In genomic region chr5:83494666-83495065, GRCh38 we compare ENCODE assay signal across 17 cellular contexts.
"Had no signal": no experiment of that assay in that cellular context is flagged by ENCODE, and none has a peak within 500 bp of the region (broad histone marks: within the 10 kb centered on the region; RNA-seq: fewer than 3 reads in every experiment).

No MANE protein-coding gene starts in this region.

- H3K9me3 Mint-ChIP-seq: activated CD4-positive, alpha-beta memory T cell treated with anti-CD3 and anti-CD28 coated beads, Interleukin-2, amount 10 ng/mL, durations not matched to agents 7 days and 5 days; activated T-cell treated with anti-CD3 and anti-CD28 coated beads, Interleukin-2, amount 50 U/mL, for 72 hours; naive thymus-derived CD4-positive, alpha-beta T cell; stimulated activated effector memory CD8-positive, alpha-beta T cell treated with anti-CD3 and anti-CD28 coated beads, Interleukin-12 subunit alpha, Interleukin-12 subunit beta, amount 100 ng/mL, for 72 hours had no signal

- H3K4me3 ChIP-seq: coronary artery, gastrocnemius medialis, tibial artery, vagina had no signal

- H3K36me3 ChIP-seq: gastrocnemius medialis, neutrophil, vagina had no signal

- ATAC-seq: activated T-cell treated with anti-CD3 and anti-CD28 coated beads, Interleukin-2, amount 50 U/mL, for 72 hours; gastrocnemius medialis; naive thymus-derived CD4-positive, alpha-beta T cell; right cardiac atrium; stimulated activated effector memory CD8-positive, alpha-beta T cell treated with anti-CD3 and anti-CD28 coated beads, Interleukin-12 subunit alpha, Interleukin-12 subunit beta, amount 100 ng/mL, for 72 hours had no signal

- H3K4me1 ChIP-seq: gastrocnemius medialis, tibial artery, vagina had no signal

- H3K4me1 Mint-ChIP-seq: activated CD4-positive, alpha-beta memory T cell treated with anti-CD3 and anti-CD28 coated beads, Interleukin-2, amount 10 ng/mL, durations not matched to agents 7 days and 5 days; stimulated activated effector memory CD8-positive, alpha-beta T cell treated with anti-CD3 and anti-CD28 coated beads, Interleukin-12 subunit alpha, Interleukin-12 subunit beta, amount 100 ng/mL, for 72 hours had no signal

- H3K27me3 ChIP-seq: gastrocnemius medialis, neutrophil, tibial artery, vagina had no signal

- H3K36me3 Mint-ChIP-seq: naive thymus-derived CD4-positive, alpha-beta T cell; stimulated activated effector memory CD8-positive, alpha-beta T cell treated with anti-CD3 and anti-CD28 coated beads, Interleukin-12 subunit alpha, Interleukin-12 subunit beta, amount 100 ng/mL, for 72 hours had no signal

- DNase-seq: activated CD4-positive, alpha-beta memory T cell treated with anti-CD3 and anti-CD28 coated beads, Interleukin-2, amount 10 ng/mL, durations not matched to agents 7 days and 5 days; activated CD8-positive, alpha-beta memory T cell treated with anti-CD3 and anti-CD28 coated beads, Interleukin-2, amount 50 U/mL, for 4 hours; activated naive CD4-positive, alpha-beta T cell; activated T-cell treated with anti-CD3 and anti-CD28 coated beads, Interleukin-2, amount 50 U/mL, for 72 hours; caudate nucleus; effector CD8-positive, alpha-beta T cell; gastrocnemius medialis; kidney; naive thymus-derived CD4-positive, alpha-beta T cell; posterior cingulate gyrus; right cardiac atrium; T-helper 2 cell; tibial artery had no signal

- H3K9me3 ChIP-seq: gastrocnemius medialis, neutrophil, tibial artery, vagina had no signal

- H3K27ac ChIP-seq: gastrocnemius medialis, neutrophil, tibial artery, vagina had no signal

- H3K27ac Mint-ChIP-seq: activated CD4-positive, alpha-beta memory T cell treated with anti-CD3 and anti-CD28 coated beads, Interleukin-2, amount 10 ng/mL, durations not matched to agents 7 days and 5 days; activated T-cell treated with anti-CD3 and anti-CD28 coated beads, Interleukin-2, amount 50 U/mL, for 72 hours; naive thymus-derived CD4-positive, alpha-beta T cell; stimulated activated effector memory CD8-positive, alpha-beta T cell treated with anti-CD3 and anti-CD28 coated beads, Interleukin-12 subunit alpha, Interleukin-12 subunit beta, amount 100 ng/mL, for 72 hours had no signal

- H3K4me3 Mint-ChIP-seq: activated CD4-positive, alpha-beta memory T cell treated with anti-CD3 and anti-CD28 coated beads, Interleukin-2, amount 10 ng/mL, durations not matched to agents 7 days and 5 days; activated T-cell treated with anti-CD3 and anti-CD28 coated beads, Interleukin-2, amount 50 U/mL, for 72 hours; naive thymus-derived CD4-positive, alpha-beta T cell; stimulated activated effector memory CD8-positive, alpha-beta T cell treated with anti-CD3 and anti-CD28 coated beads, Interleukin-12 subunit alpha, Interleukin-12 subunit beta, amount 100 ng/mL, for 72 hours had no signal
